In the genomic region with DNA sequence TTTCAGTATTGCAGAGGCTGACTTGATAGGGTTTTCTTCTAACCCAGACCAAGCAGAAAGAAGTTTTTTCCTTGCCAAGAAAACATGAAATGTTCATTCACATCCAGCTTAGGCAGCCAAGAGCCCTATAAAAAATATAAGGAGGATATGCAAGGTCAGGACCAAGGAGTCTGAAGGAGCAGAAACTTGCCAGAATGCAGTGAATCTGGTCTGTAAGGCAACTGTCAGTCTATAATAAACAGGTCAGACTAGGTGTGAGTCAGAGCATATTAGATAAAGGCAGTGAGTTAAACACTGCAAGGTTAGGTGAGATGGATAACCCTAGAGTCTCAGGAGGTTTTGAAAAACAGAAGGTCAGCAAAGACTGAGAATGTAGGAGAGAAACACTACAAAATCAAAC, we compare ENCODE assay signal across 21 cellular contexts.
DNase-seq lines count a peak whose midpoint lies in the region; ATAC-seq and TF ChIP-seq lines count a peak whose summit lies in the region.
"Had no signal": no experiment of that assay in that cellular context is flagged by ENCODE, and none has a peak within 500 bp of the region (broad histone marks: within the 10 kb centered on the region; RNA-seq: fewer than 3 reads in every experiment).

No MANE protein-coding gene starts in this region.

- DNase-seq in NCI-H146 (lab: John Stamatoyannopoulos, UW) (peak; percentile 21), NCI-H146 treated with DMSO at 0.1 percent for 48 hours (lab: John Stamatoyannopoulos, UW; ENCODE audit: unreplicated experiment) (no peak), choroid plexus epithelial cell (ENCODE audit: low read depth) (peak; percentile 29), mucosa of descending colon (peak in 1 of 3 donors; percentile 8), NCI-H1930 (lab: John Stamatoyannopoulos, UW) (no peak), erythroblast (lab: John Stamatoyannopoulos, UW) (no peak)
- no peak for DNase-seq in stimulated activated CD4-positive, alpha-beta T cell treated with anti-CD3 and anti-CD28 coated beads, Interleukin-1b, Interleukin-23, amount 100 ng/mL, for 48 hours
- DNase-seq: activated effector memory CD4-positive, alpha-beta T cell treated with anti-CD3 and anti-CD28 coated beads, Interleukin-2, amount 50 U/mL, for 16 hours; AML-193; hypothalamus; kidney; MG63; naive thymus-derived CD8-positive, alpha-beta T cell; NCI-H774; stimulated activated CD4-positive, alpha-beta T cell treated with anti-CD3 and anti-CD28 coated beads, Interleukin-2, amount 100 ng/mL, for 48 hours; stimulated activated naive CD8-positive, alpha-beta T cell treated with anti-CD3 and anti-CD28 coated beads, Interleukin-15, Interleukin-2, amounts not matched to agents 100 U/mL and 50 U/mL, for 24 hours had no signal

- ATAC-seq in mucosa of descending colon = peak; percentile 91
- ATAC-seq in GM18861 (IDR thresholded peaks at IDR 0.05; ENCODE audit: unreplicated experiment) = no peak
- ATAC-seq: HepG2; naive thymus-derived CD8-positive, alpha-beta T cell; stimulated activated naive CD8-positive, alpha-beta T cell treated with anti-CD3 and anti-CD28 coated beads, Interleukin-15, Interleukin-2, amounts not matched to agents 100 U/mL and 50 U/mL, for 24 hours had no signal

- H3K9me3 ChIP-seq in mucosa of descending colon = no peaks in the 10 kb centered on the region
- H3K9me3 ChIP-seq: breast epithelium, MG63, prostate gland, tibial nerve had no signal

- intact Hi-C loops in mucosa of descending colon (cut with DNase I, micrococcal nuclease) = no loop called here

- no peak for TF ChIP-seq POLR2A in erythroblast (IDR thresholded peaks at IDR 0.05; ENCODE audit: low read length)

- H3K4me3 ChIP-seq in choroid plexus epithelial cell (ENCODE audit: low read depth, low read length) (no peak overlapping the region), mucosa of descending colon (no peak overlapping the region)
- H3K4me3 ChIP-seq: breast epithelium, MG63, prostate gland, tibial nerve had no signal

- peaks cover 5% of the 10 kb centered on the region for H3K4me1 ChIP-seq in mucosa of descending colon (ENCODE audit: low read depth)
- H3K4me1 ChIP-seq: breast epithelium, prostate gland had no signal

- no peaks in the 10 kb centered on the region for H3K36me3 ChIP-seq in mucosa of descending colon (ENCODE audit: low read depth)
- H3K36me3 ChIP-seq: breast epithelium, MG63, prostate gland, tibial nerve had no signal

- TF ChIP-seq CTCF in choroid plexus epithelial cell (conservative IDR thresholded peaks at IDR 0.05; ENCODE audit: low read depth, low read length) = no peak
- no peak for TF ChIP-seq CTCF in mucosa of descending colon (IDR thresholded peaks at IDR 0.05)

Comparison
In these comparisons a context has a peak if more than half of its experiments do, and no peak if none do; other contexts are left out.
1. DNase-seq: peak in NCI-H146 (single experiment) and choroid plexus epithelial cell (single experiment); none in NCI-H146 treated with DMSO at 0.1 percent for 48 hours (single experiment), NCI-H1930 (0 of 2), erythroblast (0 of 2) and stimulated activated CD4-positive, alpha-beta T cell treated with anti-CD3 and anti-CD28 coated beads, Interleukin-1b, Interleukin-23, amount 100 ng/mL, for 48 hours (single experiment).